ENCODE assay signal across 18 cellular contexts in genomic region chr21:34152500-34152899, GRCh38.
"Had no signal": no experiment of that assay in that cellular context is flagged by ENCODE, and none has a peak within 500 bp of the region (broad histone marks: within the 10 kb centered on the region; RNA-seq: fewer than 3 reads in every experiment).

No MANE protein-coding gene starts in this region.

- H3K9me3 Mint-ChIP-seq: activated B cell treated with CpG ODN at 0.5 μM for 24 hours had no signal

- DNase-seq: activated B cell treated with CpG ODN at 0.5 μM for 24 hours; activated CD4-positive, alpha-beta T cell treated with anti-CD3 and anti-CD28 coated beads for 48 hours; activated gamma-delta T cell; activated T-cell treated with anti-CD3 and anti-CD28 coated beads for 4 hours; effector CD8-positive, alpha-beta T cell; heart right ventricle; left ventricle myocardium inferior; mammary epithelial cell; ovary; psoas muscle; right cardiac atrium; Right ventricle myocardium superior; stimulated activated CD4-positive, alpha-beta T cell treated with anti-CD3 and anti-CD28 coated beads, Interleukin-2, amount 100 ng/mL, for 24 hours; stomach; SW 1271; T-helper 9 cell; upper lobe of left lung had no signal

- ATAC-seq: heart right ventricle, right cardiac atrium had no signal

- H3K27ac Mint-ChIP-seq: activated B cell treated with CpG ODN at 0.5 μM for 24 hours; dendritic cell treated with granulocyte-macrophage colony-stimulating factor and Interleukin-4, amounts not matched to agents 40 ng/mL and 50 ng/mL, for 4 days had no signal

- H3K4me3 Mint-ChIP-seq: activated B cell treated with CpG ODN at 0.5 μM for 24 hours; dendritic cell treated with granulocyte-macrophage colony-stimulating factor and Interleukin-4, amounts not matched to agents 40 ng/mL and 50 ng/mL, for 4 days had no signal

- H3K27me3 Mint-ChIP-seq: activated B cell treated with CpG ODN at 0.5 μM for 24 hours; dendritic cell treated with granulocyte-macrophage colony-stimulating factor and Interleukin-4, amounts not matched to agents 40 ng/mL and 50 ng/mL, for 4 days had no signal
